9 cellular contexts compared by ENCODE assay signal in the genomic region with DNA sequence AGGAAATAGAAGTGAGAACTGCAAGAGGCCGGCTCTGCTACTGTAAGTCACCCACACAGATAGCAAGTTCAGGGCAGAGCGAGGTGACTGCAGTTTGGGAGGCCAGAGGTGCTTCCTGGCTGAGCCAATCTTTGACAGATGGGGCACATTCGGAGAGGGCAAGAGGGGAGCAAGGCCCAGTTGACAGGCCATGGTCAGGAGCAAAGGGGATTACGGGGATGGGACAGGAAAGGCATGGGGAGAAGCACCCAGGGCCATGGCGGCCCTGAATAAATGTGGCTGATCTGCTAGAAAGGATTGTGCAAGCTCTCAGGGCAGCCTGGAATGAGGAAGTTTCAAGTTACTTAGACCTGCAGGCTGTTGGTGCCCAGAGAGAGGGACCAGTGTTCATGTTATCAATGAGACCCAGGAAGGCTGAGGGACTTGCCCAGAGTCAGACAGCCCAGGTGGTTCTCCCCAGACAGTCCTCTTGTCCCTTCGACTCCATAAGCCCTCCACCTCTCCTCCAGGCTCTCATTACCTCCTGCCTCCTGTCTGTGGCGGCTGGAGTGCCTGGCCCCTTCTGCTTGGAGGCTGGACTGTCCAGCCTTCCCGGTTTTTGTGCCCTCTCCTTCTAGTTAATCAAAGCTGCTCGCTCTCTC.
DNase-seq lines count a peak whose midpoint lies in the region; ATAC-seq and TF ChIP-seq lines count a peak whose summit lies in the region.
"Had no signal": no experiment of that assay in that cellular context is flagged by ENCODE, and none has a peak within 500 bp of the region (broad histone marks: within the 10 kb centered on the region; RNA-seq: fewer than 3 reads in every experiment).

No MANE protein-coding gene starts in this region.

- H3K9me3 ChIP-seq in stomach: no peaks in the 10 kb centered on the region
- peaks cover 0 to 7% (median 0%) of the 10 kb centered on the region in 8 donors for H3K9me3 ChIP-seq in spleen

- DNase-seq in HT-29 (ENCODE audit: low spot score): peak; percentile 62
- peak; percentile 90 for DNase-seq in SKM-1 treated with dmso at 0.1 percent for 144 hours (lab: John Stamatoyannopoulos, UW; ENCODE audit: unreplicated experiment)
- no peak for DNase-seq in left cardiac atrium
- DNase-seq in stomach: peak; percentile 56
- no peak for DNase-seq in GM13976 (ENCODE audit: low spot score)
- no peak for DNase-seq in spleen
- DNase-seq in midbrain (lab: John Stamatoyannopoulos, UW): no peak

- H3K4me1 ChIP-seq in stomach: peaks cover 15 to 45% (median 31%) of the 10 kb centered on the region in 4 donors
- H3K4me1 ChIP-seq in spleen: peaks cover 0 to 34% (median 13%) of the 10 kb centered on the region in 6 donors

- 32 to 60% (median 34%) methylated on average over 9 of the region's 9 CpGs for WGBS in stomach, 5 donors
- 43 to 60% (median 55%) methylated on average over 9 of the region's 9 CpGs for WGBS in spleen, 5 donors

- TF ChIP-seq EP300 in stomach (IDR thresholded peaks at IDR 0.05): no peak

- H3K4me3 ChIP-seq in stomach (no peak overlapping the region), spleen (no peak overlapping the region)
- H3K4me3 ChIP-seq: SK-N-MC had no signal

- H3K36me3 ChIP-seq in stomach (peaks cover 0 to 21% (median 17%) of the 10 kb centered on the region in 4 donors), spleen (peaks cover 0 to 19% (median 0%) of the 10 kb centered on the region in 6 donors)

- in situ Hi-C loops in GM13976 (cut with MboI; ENCODE audit: low sequenced_read_pairs, unreplicated experiment): loop anchor here (5.0 kb wide), 1 partner anchor 185 kb away; no protein-coding TSS in a partner anchor

- ATAC-seq in left cardiac atrium (peak; percentile 25 to 43), HG03469 (IDR thresholded peaks at IDR 0.05; ENCODE audit: unreplicated experiment) (no peak)

- no peaks in the 10 kb centered on the region for H3K27me3 ChIP-seq in stomach
- H3K27me3 ChIP-seq in spleen (replicated peaks in 1 of 7): no peaks in the 10 kb centered on the region

- TF ChIP-seq CTCF in stomach (IDR thresholded peaks at IDR 0.05): no peak
- no peak for TF ChIP-seq CTCF in GM13976 (IDR thresholded peaks at IDR 0.05; ENCODE audit: borderline replicate concordance, control extremely low read depth, extremely low read depth, insufficient read depth, missing control alignments)
- no peak for TF ChIP-seq CTCF in spleen (IDR thresholded peaks at IDR 0.05 in 8 of 11, conservative IDR thresholded peaks at IDR 0.05 in 3 of 11)

- intact Hi-C loops in left cardiac atrium (cut with DNase I): loop anchor here (2.0 to 10.0 kb wide), 4 partner anchors 117 to 190 kb away; no protein-coding TSS in a partner anchor
- intact Hi-C loops in stomach (cut with DNase I; ENCODE audit: low total_unique reads): loop anchor here (5.0 kb wide), 1 partner anchor 185 kb away; no protein-coding TSS in a partner anchor
- intact Hi-C loops in spleen (cut with DNase I; ENCODE audit: low total_unique reads): loop anchor here (5.0 kb wide), 1 partner anchor 185 kb away; no protein-coding TSS in a partner anchor

- TF ChIP-seq POLR2A in stomach (IDR thresholded peaks at IDR 0.05) (no peak), spleen (IDR thresholded peaks at IDR 0.05) (no peak)

- peak overlapping the region in 4 of 5 donors; percentile 39 to 58 (median 40) for H3K27ac ChIP-seq in stomach
- H3K27ac ChIP-seq in spleen: no peak overlapping the region
- H3K27ac ChIP-seq: SK-N-MC had no signal

Comparison
In these comparisons a context has a peak if more than half of its experiments do, and no peak if none do; other contexts are left out.
1. DNase-seq: peak in HT-29 (single experiment), SKM-1 treated with dmso at 0.1 percent for 144 hours (single experiment) and stomach (single experiment); none in left cardiac atrium (single experiment), GM13976 (single experiment), spleen (single experiment) and midbrain (single experiment).
2. H3K27ac ChIP-seq: peak in stomach (4 of 5); none in spleen (0 of 8).